ENCODE assay signal across 8 cellular contexts in genomic region chr20:17680128-17680835, GRCh38. TPM values are rescaled to one million over a fixed set of nuclear protein-coding genes. Genes with fewer than 3 reads are reported as not detected.
DNase-seq lines count a peak whose midpoint lies in the region; ATAC-seq and TF ChIP-seq lines count a peak whose summit lies in the region.

No MANE protein-coding gene starts in this region.

- H3K36me3 ChIP-seq in effector memory CD4-positive, alpha-beta T cell (ENCODE audit: control insufficient read depth, insufficient read depth, low read length), result no peaks in the 10 kb centered on the region

- H3K4me1 ChIP-seq in effector memory CD4-positive, alpha-beta T cell (ENCODE audit: control insufficient read depth, insufficient read depth, low read length, poor library complexity, severe bottlenecking), result peaks cover 12% of the 10 kb centered on the region
- peaks cover 27% of the 10 kb centered on the region for H3K4me1 ChIP-seq in mononuclear cell (ENCODE audit: insufficient read depth, low read length)

- ATAC-seq in GM21529 (IDR thresholded peaks at IDR 0.05; ENCODE audit: unreplicated experiment) (no peak), GM19324 (IDR thresholded peaks at IDR 0.05; ENCODE audit: low FRiP score, unreplicated experiment) (no peak)

- CTCF ChIA-PET in RWPE1 (lab: Yijun Ruan, JAX), result interaction anchor here (0.6 to 2.6 kb wide), 10 partner anchors 14 to 284 kb away, joined by 3 to 13 read pairs (median 3); no protein-coding TSS in a partner anchor

- peak; percentile 33 for DNase-seq in ACHN
- DNase-seq in GM12865 (ENCODE audit: low read depth), result no peak
- peak; percentile 74 for DNase-seq in RWPE1 (ENCODE audit: low spot score)
- DNase-seq in effector memory CD4-positive, alpha-beta T cell, result no peak
- no peak for DNase-seq in OCI-M2 (lab: John Stamatoyannopoulos, UW; ENCODE audit: unreplicated experiment)

- H3K9me3 ChIP-seq in effector memory CD4-positive, alpha-beta T cell (ENCODE audit: control insufficient read depth, low read length), result no peaks in the 10 kb centered on the region
- no peaks in the 10 kb centered on the region for H3K9me3 ChIP-seq in mononuclear cell (ENCODE audit: low read depth, low read length)

- POLR2A ChIA-PET in RWPE1 (lab: Yijun Ruan, JAX; ENCODE audit: low non-redundant PET), result no interaction called here

- in situ Hi-C loops in ACHN (cut with HindIII; ENCODE audit: low pct_ligation_motif_present, low pct_unique_long_range_greater_than_20kb, low sequenced_read_pairs), result no loop called here

- H3K4me3 ChIP-seq in GM12865 (ENCODE audit: low read depth, low read length), result peak overlapping the region; percentile 79
- peak overlapping the region; percentile 34 for H3K4me3 ChIP-seq in effector memory CD4-positive, alpha-beta T cell (ENCODE audit: insufficient read depth, low read depth, low read length, poor library complexity, severe bottlenecking)
- H3K4me3 ChIP-seq in mononuclear cell (ENCODE audit: low read length), result peak overlapping the region; percentile 69

- H3K27ac ChIP-seq in RWPE1, result peak overlapping the region; percentile 97
- no peak overlapping the region for H3K27ac ChIP-seq in effector memory CD4-positive, alpha-beta T cell (ENCODE audit: insufficient read depth, low read length, poor library complexity, severe bottlenecking)

- H3K27me3 ChIP-seq in effector memory CD4-positive, alpha-beta T cell (replicated peaks; ENCODE audit: control insufficient read depth, insufficient read depth, low read length, poor library complexity, severe bottlenecking), result no peaks in the 10 kb centered on the region
- H3K27me3 ChIP-seq in mononuclear cell (ENCODE audit: insufficient read depth, low read length), result no peaks in the 10 kb centered on the region

- TF ChIP-seq CTCF in GM12865 (IDR thresholded peaks at IDR 0.05; ENCODE audit: insufficient read depth, low read depth, low read length, missing control alignments) (no peak), RWPE1 (conservative IDR thresholded peaks at IDR 0.05; ENCODE audit: low read depth) (no peak)

RNA-seq across cellular contexts. Expression of gene RRBP1, which starts 1.8 kb away (rescaled TPM):
- 16.4 TPM for total RNA-seq in mononuclear cell

RNA-seq across cellular contexts. Expression of gene BANF2, which starts 19.5 kb away (rescaled TPM):
- not detected for total RNA-seq in mononuclear cell

Comparison
In these comparisons a context has a peak if more than half of its experiments do, and no peak if none do; other contexts are left out.
1. DNase-seq: peak in ACHN (single experiment) and RWPE1 (single experiment); none in GM12865 (single experiment), effector memory CD4-positive, alpha-beta T cell (0 of 3) and OCI-M2 (single experiment).
2. Peak in every context shown above with its lines, with median percentiles within 50 percentile points of each other: H3K4me3 ChIP-seq.